Comparison of ENCODE assay signal across 18 cellular contexts in genomic region chr7:6242561-6242960, GRCh38. TPM values are rescaled to one million over a fixed set of nuclear protein-coding genes. Genes with fewer than 3 reads are reported as not detected.
DNase-seq lines count a peak whose midpoint lies in the region; TF ChIP-seq lines count a peak whose summit lies in the region.
"Had no signal": no experiment of that assay in that cellular context is flagged by ENCODE, and none has a peak within 500 bp of the region (broad histone marks: within the 10 kb centered on the region; RNA-seq: fewer than 3 reads in every experiment).

No MANE protein-coding gene starts in this region.

- intact Hi-C loops in head of caudate nucleus (cut with DNase I), result no loop called here

- CTCF ChIA-PET in RWPE1 (lab: Yijun Ruan, JAX), result no interaction called here

- TF ChIP-seq CTCF in RWPE1 (conservative IDR thresholded peaks at IDR 0.05; ENCODE audit: low read depth), result no peak

- peak overlapping the region; percentile 9; the same call in 1 of the 2 replicates for H3K27ac ChIP-seq in RWPE1
- H3K27ac ChIP-seq: HL-60, KMS-11 had no signal

- POLR2A ChIA-PET in RWPE1 (lab: Yijun Ruan, JAX; ENCODE audit: low non-redundant PET), result no interaction called here

- DNase-seq in A172 (ENCODE audit: low spot score) (peak; percentile 34), ELR (ENCODE audit: low read depth) (peak; percentile 54), RWPE1 (ENCODE audit: low spot score) (no peak), fibroblast of peridontal ligament (ENCODE audit: extremely low read depth) (peak; percentile 61), head of caudate nucleus (no peak), MV-4-11 (lab: John Stamatoyannopoulos, UW) (no peak), D341Med (ENCODE audit: low spot score) (no peak)
- DNase-seq in activated CD4-positive, alpha-beta T cell treated with anti-CD3 and anti-CD28 coated beads, Interleukin-2, amount 50 U/mL, for 48 hours, result no peak
- DNase-seq: 8988T; AML-193; CD4-positive, alpha-beta T cell; NCI-H1105; NCI-H1694 treated with DMSO at 0.1 percent for 48 hours; NCI-H69; NK-92 treated with Interleukin-12 subunit alpha and Interleukin-12 subunit beta, amount 100 ng/mL, for 24 hours; OCI-M1 had no signal

RNA-seq across cellular contexts. Expression of gene CYTH3, which starts 29.9 kb away (rescaled TPM):
- 34.8 and 50.7 TPM in 2 replicates for total RNA-seq in A172 (2014; rRNA removed; shearing (Covaris generic))

Comparison
In these comparisons a context has a peak if more than half of its experiments do, and no peak if none do; other contexts are left out.
1. DNase-seq: peak in A172 (single experiment), ELR (single experiment) and fibroblast of peridontal ligament (single experiment); none in RWPE1 (single experiment), activated CD4-positive, alpha-beta T cell treated with anti-CD3 and anti-CD28 coated beads, Interleukin-2, amount 50 U/mL, for 48 hours (0 of 2), head of caudate nucleus (0 of 42), MV-4-11 (single experiment) and D341Med (single experiment).